Comparison of ENCODE assay signal across 1 cellular context in the genomic region with DNA sequence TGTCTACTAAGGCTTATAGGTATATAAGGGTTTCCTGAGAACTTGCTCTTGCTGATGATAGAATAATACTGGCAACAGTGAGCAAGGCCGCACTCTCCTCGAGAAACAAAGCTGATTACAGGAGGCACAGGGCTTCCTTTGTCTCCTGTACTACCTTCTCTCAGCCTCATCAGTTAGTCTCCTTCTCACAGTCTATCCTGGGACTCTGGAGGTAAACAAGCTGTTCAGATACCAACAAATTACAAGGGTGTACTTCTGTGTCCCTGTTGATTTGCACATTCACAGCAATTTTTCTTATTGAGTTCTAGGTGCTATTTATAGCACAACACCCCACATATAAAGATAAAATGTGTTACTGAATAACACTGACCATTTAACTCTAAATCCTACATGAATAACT.
TF ChIP-seq lines count a peak whose summit lies in the region.

No MANE protein-coding gene starts in this region.

TF ChIP-seq in K562, 482 proteins besides CTCF, POLR2A, EP300 and RAD21 (continued from another document):
- TF ChIP-seq, protein P1, sequence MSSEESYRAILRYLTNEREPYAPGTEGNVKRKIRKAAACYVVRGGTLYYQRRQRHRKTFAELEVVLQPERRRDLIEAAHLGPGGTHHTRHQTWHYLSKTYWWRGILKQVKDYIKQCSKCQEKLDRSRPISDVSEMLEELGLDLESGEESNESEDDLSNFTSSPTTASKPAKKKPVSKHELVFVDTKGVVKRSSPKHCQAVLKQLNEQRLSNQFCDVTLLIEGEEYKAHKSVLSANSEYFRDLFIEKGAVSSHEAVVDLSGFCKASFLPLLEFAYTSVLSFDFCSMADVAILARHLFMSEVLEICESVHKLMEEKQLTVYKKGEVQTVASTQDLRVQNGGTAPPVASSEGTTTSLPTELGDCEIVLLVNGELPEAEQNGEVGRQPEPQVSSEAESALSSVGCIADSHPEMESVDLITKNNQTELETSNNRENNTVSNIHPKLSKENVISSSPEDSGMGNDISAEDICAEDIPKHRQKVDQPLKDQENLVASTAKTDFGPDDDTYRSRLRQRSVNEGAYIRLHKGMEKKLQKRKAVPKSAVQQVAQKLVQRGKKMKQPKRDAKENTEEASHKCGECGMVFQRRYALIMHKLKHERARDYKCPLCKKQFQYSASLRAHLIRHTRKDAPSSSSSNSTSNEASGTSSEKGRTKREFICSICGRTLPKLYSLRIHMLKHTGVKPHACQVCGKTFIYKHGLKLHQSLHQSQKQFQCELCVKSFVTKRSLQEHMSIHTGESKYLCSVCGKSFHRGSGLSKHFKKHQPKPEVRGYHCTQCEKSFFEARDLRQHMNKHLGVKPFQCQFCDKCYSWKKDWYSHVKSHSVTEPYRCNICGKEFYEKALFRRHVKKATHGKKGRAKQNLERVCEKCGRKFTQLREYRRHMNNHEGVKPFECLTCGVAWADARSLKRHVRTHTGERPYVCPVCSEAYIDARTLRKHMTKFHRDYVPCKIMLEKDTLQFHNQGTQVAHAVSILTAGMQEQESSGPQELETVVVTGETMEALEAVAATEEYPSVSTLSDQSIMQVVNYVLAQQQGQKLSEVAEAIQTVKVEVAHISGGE (CRISPR knock-in tag; IDR thresholded peaks at IDR 0.05), result peak in 1 of 3 experiments; percentile 74; a peak in 2 of 6 replicates
